In genomic region chr14:58299665-58300202, GRCh38 we compare ENCODE assay signal across 8 cellular contexts. TPM values are rescaled to one million over a fixed set of nuclear protein-coding genes. Genes with fewer than 3 reads are reported as not detected.
DNase-seq lines count a peak whose midpoint lies in the region; ATAC-seq and TF ChIP-seq lines count a peak whose summit lies in the region.

No MANE protein-coding gene starts in this region.

- H3K27ac ChIP-seq in duodenal mucosa (ENCODE audit: low read depth, low read length), result peak overlapping the region; percentile 80

- H3K9ac ChIP-seq in duodenal mucosa (ENCODE audit: low read depth in 1 of 2, low read length in 2 of 2), result peak overlapping the region; percentile 92 to 97

- no peak for TF ChIP-seq CTCF in mucosa of descending colon (IDR thresholded peaks at IDR 0.05)

- no peaks in the 10 kb centered on the region for H3K9me3 Mint-ChIP-seq in activated CD4-positive, alpha-beta T cell treated with anti-CD3 and anti-CD28 coated beads, Interleukin-2, amount 10 ng/mL, durations not matched to agents 24 days and 14 days

- no peaks in the 10 kb centered on the region for H3K27me3 Mint-ChIP-seq in activated CD4-positive, alpha-beta T cell treated with anti-CD3 and anti-CD28 coated beads, Interleukin-2, amount 10 ng/mL, durations not matched to agents 24 days and 14 days

- H3K27me3 ChIP-seq in duodenal mucosa (ENCODE audit: control insufficient read depth in 1 of 2, insufficient read depth in 2 of 2, low read length in 2 of 2), result no peaks in the 10 kb centered on the region

- H3K9me3 ChIP-seq in duodenal mucosa (ENCODE audit: control insufficient read depth in 1 of 2, low read length in 2 of 2) (no peaks in the 10 kb centered on the region), mucosa of descending colon (no peaks in the 10 kb centered on the region)

- H3K4me1 Mint-ChIP-seq in activated CD4-positive, alpha-beta T cell treated with anti-CD3 and anti-CD28 coated beads, Interleukin-2, amount 10 ng/mL, durations not matched to agents 24 days and 14 days, result peaks cover 16% of the 10 kb centered on the region

- peak overlapping the region; percentile 92 for H3K27ac Mint-ChIP-seq in activated CD4-positive, alpha-beta T cell treated with anti-CD3 and anti-CD28 coated beads, Interleukin-2, amount 10 ng/mL, durations not matched to agents 24 days and 14 days

- ATAC-seq in mucosa of descending colon, result no peak

- H3K36me3 Mint-ChIP-seq in activated CD4-positive, alpha-beta T cell treated with anti-CD3 and anti-CD28 coated beads, Interleukin-2, amount 10 ng/mL, durations not matched to agents 24 days and 14 days (ENCODE audit: low read depth), result peaks cover 34% of the 10 kb centered on the region

- H3K36me3 ChIP-seq in duodenal mucosa (ENCODE audit: control insufficient read depth in 1 of 2, insufficient read depth in 2 of 2, low read length in 2 of 2), result peaks cover 12 to 15% of the 10 kb centered on the region in 2 donors
- peaks cover 8% of the 10 kb centered on the region for H3K36me3 ChIP-seq in mucosa of descending colon (ENCODE audit: low read depth)

- intact Hi-C loops in activated CD4-positive, alpha-beta T cell treated with anti-CD3 and anti-CD28 coated beads, Interleukin-2, amount 10 ng/mL, durations not matched to agents 24 days and 14 days (cut with micrococcal nuclease), result loop anchor here (2.0 kb wide), 1 partner anchor 889 kb away; the partner anchor contains the start of gene DAAM1
- intact Hi-C loops in mucosa of descending colon (cut with DNase I, micrococcal nuclease), result no loop called here
- intact Hi-C loops in posterior vena cava (cut with DNase I), result loop anchor here in 1 of 2 donors (10.0 kb wide), 1 partner anchor 55 kb away; the partner anchor contains the start of gene PSMA3

- peak; percentile 70 for DNase-seq in activated CD4-positive, alpha-beta T cell treated with anti-CD3 and anti-CD28 coated beads, Interleukin-2, amount 10 ng/mL, durations not matched to agents 24 days and 14 days
- DNase-seq in activated CD4-positive, alpha-beta T cell treated with anti-CD3 and anti-CD28 coated beads for 1 hour, result no peak
- DNase-seq in mucosa of descending colon (peak in 1 of 3 donors; percentile 46), COLO829 (ENCODE audit: low spot score) (no peak), activated gamma-delta T cell (lab: John Stamatoyannopoulos, UW) (no peak), posterior vena cava (ENCODE audit: low spot score) (no peak)

- no peak overlapping the region for H3K4me3 Mint-ChIP-seq in activated CD4-positive, alpha-beta T cell treated with anti-CD3 and anti-CD28 coated beads, Interleukin-2, amount 10 ng/mL, durations not matched to agents 24 days and 14 days

- H3K4me3 ChIP-seq in duodenal mucosa (ENCODE audit: low read depth in 1 of 2, low read length in 2 of 2) (peak overlapping the region; percentile 97 to 100), mucosa of descending colon (peak overlapping the region; percentile 97)

- H3K4me1 ChIP-seq in duodenal mucosa (ENCODE audit: control insufficient read depth in 1 of 2, insufficient read depth in 2 of 2, low read length in 2 of 2) (peaks cover 8 to 18% of the 10 kb centered on the region in 2 donors), mucosa of descending colon (ENCODE audit: low read depth) (peaks cover 29% of the 10 kb centered on the region)

TF ChIP-seq in PFSK-1, 5 proteins besides CTCF, POLR2A, EP300 and RAD21:
- TF ChIP-seq SIN3A (IDR thresholded peaks at IDR 0.05; ENCODE audit: borderline replicate concordance, insufficient read depth, low read length), result peak; percentile 11; the same call in 1 of the 2 replicates
- no peak for TF ChIP-seq REST (IDR thresholded peaks at IDR 0.05; ENCODE audit: insufficient read depth in 1 of 2, low read depth in 2 of 2, low read length in 2 of 2)

RNA-seq across cellular contexts. Expression of gene ARID4A, which starts 1.4 kb away (rescaled TPM):
- 18.7 and 20.3 TPM in 2 replicates for total RNA-seq in activated CD4-positive, alpha-beta T cell treated with anti-CD3 and anti-CD28 coated beads, Interleukin-2, amount 10 ng/mL, durations not matched to agents 24 days and 14 days
- 4.3 TPM for polyA plus RNA-seq in PFSK-1 (2012; ENCODE audit: insufficient read length, low read depth)
- total RNA-seq in mucosa of descending colon, result 10 to 100 TPM; 26.3 to 34.6 (median 30.5) TPM
- total RNA-seq in posterior vena cava, result 10 to 100 TPM; 26.3 to 27.1 TPM

RNA-seq across cellular contexts. Expression of gene PSMA3, which starts 55.1 kb away (rescaled TPM):
- 474 and 479 TPM in 2 replicates for total RNA-seq in activated CD4-positive, alpha-beta T cell treated with anti-CD3 and anti-CD28 coated beads, Interleukin-2, amount 10 ng/mL, durations not matched to agents 24 days and 14 days
- 47.8 TPM for polyA plus RNA-seq in PFSK-1 (2012; ENCODE audit: insufficient read length, low read depth)
- total RNA-seq in mucosa of descending colon, result 100 to 1,000 TPM in 2 of 3 donors, 10 to 100 TPM in 1; 93.2 to 124 (median 105) TPM
- total RNA-seq in posterior vena cava, result 100 to 1,000 TPM; 147 to 170 TPM
